In genomic region chr11:44914105-44914504, GRCh38 we compare ENCODE assay signal across 28 cellular contexts.
"Had no signal": no experiment of that assay in that cellular context is flagged by ENCODE, and none has a peak within 500 bp of the region (broad histone marks: within the 10 kb centered on the region; RNA-seq: fewer than 3 reads in every experiment).

No MANE protein-coding gene starts in this region.

- H3K27ac ChIP-seq: ascending aorta, breast epithelium, VCaP had no signal

- H3K9me3 ChIP-seq: ascending aorta, breast epithelium had no signal

- ATAC-seq: activated CD8-positive, alpha-beta memory T cell treated with anti-CD3 and anti-CD28 coated beads, Interleukin-2, amount 10 ng/mL, durations not matched to agents 7 days and 5 days; activated CD8-positive, alpha-beta T cell treated with anti-CD3 and anti-CD28 coated beads, Interleukin-2, amount 10 ng/mL, durations not matched to agents 7 days and 5 days; activated naive CD8-positive, alpha-beta T cell treated with anti-CD3 and anti-CD28 coated beads, Interleukin-2, amount 50 U/mL, for 24 hours; T-cell; T-helper 17 cell had no signal

- H3K36me3 ChIP-seq: ascending aorta, breast epithelium had no signal

- H3K4me1 ChIP-seq: breast epithelium had no signal

- H3K27me3 ChIP-seq: ascending aorta, breast epithelium had no signal

- DNase-seq: activated B cell treated with CpG ODN at 0.5 μM for 24 hours; activated CD4-positive, alpha-beta memory T cell treated with anti-CD3 and anti-CD28 coated beads, Interleukin-2, amount 10 ng/mL, durations not matched to agents 7 days and 5 days; activated CD4-positive, alpha-beta T cell treated with anti-CD3 and anti-CD28 coated beads for 4 hours; activated CD4-positive, alpha-beta T cell treated with anti-CD3 and anti-CD28 coated beads, Interleukin-2, amount 10 ng/mL, durations not matched to agents 24 days and 14 days; activated CD4-positive, alpha-beta T cell treated with anti-CD3 and anti-CD28 coated beads, Interleukin-2, amount 50 U/mL, for 1 hour; activated CD4-positive, alpha-beta T cell treated with anti-CD3 and anti-CD28 coated beads, Interleukin-2, amount 50 U/mL, for 4 hours; activated CD4-positive, CD25-positive, alpha-beta regulatory T cell treated with anti-CD3 and anti-CD28 coated beads, Interleukin-2, amount 50 U/mL, for 72 hours; activated CD8-positive, alpha-beta memory T cell treated with anti-CD3 and anti-CD28 coated beads for 24 hours; activated CD8-positive, alpha-beta memory T cell treated with anti-CD3 and anti-CD28 coated beads, Interleukin-2, amount 10 ng/mL, durations not matched to agents 7 days and 5 days; activated CD8-positive, alpha-beta memory T cell treated with anti-CD3 and anti-CD28 coated beads, Interleukin-2, amount 50 U/mL, for 48 hours; activated CD8-positive, alpha-beta T cell treated with anti-CD3 and anti-CD28 coated beads, Interleukin-2, amount 10 ng/mL, durations not matched to agents 7 days and 5 days; activated effector memory CD4-positive, alpha-beta T cell treated with Interleukin-2 at 50 U/mL for 16 hours; activated gamma-delta T cell; activated naive CD4-positive, alpha-beta T cell treated with anti-CD3 and anti-CD28 coated beads, Interleukin-2, amount 10 ng/mL, durations not matched to agents 7 days and 5 days; activated naive CD4-positive, alpha-beta T cell treated with Interleukin-2 at 50 U/mL for 16 hours; activated naive CD8-positive, alpha-beta T cell treated with anti-CD3 and anti-CD28 coated beads, Interleukin-2, amount 10 ng/mL, durations not matched to agents 7 days and 5 days; activated naive CD8-positive, alpha-beta T cell treated with anti-CD3 and anti-CD28 coated beads, Interleukin-2, amount 50 U/mL, for 24 hours; activated T-cell treated with anti-CD3 and anti-CD28 coated beads, Interleukin-2, amount 50 U/mL, for 24 hours; activated T-cell treated with anti-CD3 and anti-CD28 coated beads, Interleukin-2, amount 50 U/mL, for 48 hours; amygdala; anterior cingulate cortex; central memory CD4-positive, alpha-beta T cell; T-cell; T-helper 17 cell; T1000 had no signal

- H3K4me3 ChIP-seq: ascending aorta, breast epithelium had no signal
